Comparison of ENCODE assay signal across 24 cellular contexts in genomic region chr10:121106607-121107006, GRCh38.
"Had no signal": no experiment of that assay in that cellular context is flagged by ENCODE, and none has a peak within 500 bp of the region (broad histone marks: within the 10 kb centered on the region; RNA-seq: fewer than 3 reads in every experiment).

No MANE protein-coding gene starts in this region.

- H3K4me3 ChIP-seq: left ventricle myocardium inferior, lung, ovary, prostate gland, sigmoid colon, testis, thyroid gland, transverse colon, upper lobe of left lung, vagina had no signal

- H3K36me3 ChIP-seq: left ventricle myocardium inferior, ovary, prostate gland, sigmoid colon, thyroid gland, transverse colon, upper lobe of left lung, vagina had no signal

- H3K9me3 ChIP-seq: left ventricle myocardium inferior, ovary, prostate gland, sigmoid colon, testis, thyroid gland, transverse colon, upper lobe of left lung, vagina had no signal

- H3K27ac ChIP-seq: left ventricle myocardium inferior, ovary, prostate gland, sigmoid colon, testis, thyroid gland, transverse colon, upper lobe of left lung, vagina had no signal

- DNase-seq: kidney; left ventricle myocardium inferior; naive B cell; natural killer cell; nephron progenitor cell; ovary; posterior cingulate gyrus; retina; right cardiac atrium; sigmoid colon; small intestine; stimulated activated CD4-positive, alpha-beta T cell treated with anti-CD3 and anti-CD28 coated beads, Interleukin-1b, Interleukin-23, amount 100 ng/mL, for 48 hours; stimulated activated CD4-positive, alpha-beta T cell treated with anti-CD3 and anti-CD28 coated beads, Interleukin-2, amount 100 ng/mL, for 48 hours; stimulated activated CD4-positive, alpha-beta T cell treated with anti-CD3 and anti-CD28 coated beads, Interleukin-4, amount 100 ng/mL, for 4 hours; stimulated activated CD8-positive, alpha-beta memory T cell treated with anti-CD3 and anti-CD28 coated beads, Interleukin-4, amount 100 ng/mL, for 48 hours; stimulated activated naive CD4-positive, alpha-beta T cell treated with Interleukin-2 at 50 U/mL for 16 hours; stimulated activated naive CD8-positive, alpha-beta T cell treated with anti-CD3 and anti-CD28 coated beads, Interleukin-15, amount 100 ng/mL, for 72 hours; testis; thyroid gland; transverse colon; upper lobe of left lung had no signal

- H3K4me1 ChIP-seq: left ventricle myocardium inferior, prostate gland, sigmoid colon, testis, thyroid gland, upper lobe of left lung, vagina had no signal

- H3K27me3 ChIP-seq: ovary, sigmoid colon, testis, thyroid gland, transverse colon, upper lobe of left lung, vagina had no signal
